26 cellular contexts compared by ENCODE assay signal in the genomic region with DNA sequence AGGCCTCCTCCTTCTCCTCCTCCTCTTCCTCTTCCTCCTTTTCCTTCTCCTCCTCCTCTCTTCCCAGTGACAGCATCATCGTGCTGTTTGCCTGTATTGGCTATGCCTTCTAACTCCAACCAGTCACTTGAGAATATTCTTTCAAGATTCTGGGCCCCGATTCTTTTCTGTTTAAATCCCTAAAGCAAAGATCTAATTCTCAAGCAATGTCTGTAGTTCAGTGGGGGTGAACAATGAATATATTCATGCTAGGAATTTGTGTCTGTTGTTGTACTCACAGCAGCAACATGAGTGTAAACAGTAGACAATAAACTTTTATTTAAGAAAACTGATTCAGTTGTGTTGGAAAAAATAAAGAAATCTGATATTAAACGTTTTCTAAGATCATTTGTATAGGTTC. TPM values are rescaled to one million over a fixed set of nuclear protein-coding genes. Genes with fewer than 3 reads are reported as not detected.
DNase-seq lines count a peak whose midpoint lies in the region; ATAC-seq and TF ChIP-seq lines count a peak whose summit lies in the region.
"Had no signal": no experiment of that assay in that cellular context is flagged by ENCODE, and none has a peak within 500 bp of the region (broad histone marks: within the 10 kb centered on the region; RNA-seq: fewer than 3 reads in every experiment).

No MANE protein-coding gene starts in this region.

- no peak overlapping the region for H3K27ac ChIP-seq in CD4-positive, alpha-beta T cell (ENCODE audit: low read depth, low read length)
- H3K27ac ChIP-seq: cardiac muscle cell, left ventricle myocardium inferior, psoas muscle, RWPE1, skin epidermis, thyroid gland had no signal

- no peak overlapping the region for H3K4me3 Mint-ChIP-seq in CD4-positive, alpha-beta T cell
- H3K4me3 Mint-ChIP-seq in Calu3 (ENCODE audit: low read depth, unreplicated experiment), result no peak overlapping the region
- no peak overlapping the region for H3K4me3 Mint-ChIP-seq in central memory CD8-positive, alpha-beta T cell
- no peak overlapping the region for H3K4me3 Mint-ChIP-seq in natural killer cell treated with Interleukin-12 subunit alpha and Interleukin-12 subunit beta and Interleukin-15 and Interleukin-18, amount 100 ng/mL, for 72 hours
- H3K4me3 Mint-ChIP-seq: stimulated activated naive B cell treated with anti-CD40 and anti-IgM and Interleukin-4, amounts not matched to agents 10 μg/mL and 1 μg/mL and 100 μg/mL, for 72 hours had no signal

- CTCF ChIA-PET in CD4-positive, alpha-beta T cell (lab: Charles Lee), result no interaction called here
- CTCF ChIA-PET in Calu3 (lab: Charles Lee), result no interaction called here
- CTCF ChIA-PET in GM10248 (lab: Yijun Ruan, JAX), result no interaction called here

- H3K36me3 Mint-ChIP-seq in CD4-positive, alpha-beta T cell (ENCODE audit: low read depth), result peaks cover 82% of the 10 kb centered on the region
- peaks cover 25% of the 10 kb centered on the region for H3K36me3 Mint-ChIP-seq in Calu3 (ENCODE audit: insufficient read depth, unreplicated experiment)
- H3K36me3 Mint-ChIP-seq in central memory CD8-positive, alpha-beta T cell (ENCODE audit: insufficient read depth), result peaks cover 40% of the 10 kb centered on the region
- H3K36me3 Mint-ChIP-seq in natural killer cell treated with Interleukin-12 subunit alpha and Interleukin-12 subunit beta and Interleukin-15 and Interleukin-18, amount 100 ng/mL, for 72 hours, result peaks cover 41% of the 10 kb centered on the region

- DNase-seq in CD4-positive, alpha-beta T cell, result no peak
- DNase-seq in Calu3 (no peak), 8988T (no peak), GM10248 (ENCODE audit: extremely low spot score) (no peak), kidney tubule cell (ENCODE audit: low spot score) (no peak)
- no peak for DNase-seq in central memory CD8-positive, alpha-beta T cell (ENCODE audit: low spot score in 2 of 2)
- DNase-seq in natural killer cell treated with Interleukin-12 subunit alpha and Interleukin-12 subunit beta and Interleukin-15 and Interleukin-18, amount 100 ng/mL, for 72 hours (ENCODE audit: low spot score), result no peak
- DNase-seq: activated effector memory CD4-positive, alpha-beta T cell treated with anti-CD3 and anti-CD28 coated beads, Interleukin-2, amount 50 U/mL, for 16 hours; amygdala; GF-D8; Karpas-422; left ventricle myocardium inferior; midbrain; NCI-H187 treated with DMSO at 0.1 percent for 48 hours; NCI-H526 treated with DMSO at 0.1 percent for 48 hours; psoas muscle; stimulated activated CD4-positive, alpha-beta T cell treated with anti-CD3 and anti-CD28 coated beads, Interleukin-2, amount 100 ng/mL, for 24 hours; stimulated activated naive B cell treated with anti-CD40 and anti-IgM and Interleukin-4, amounts not matched to agents 10 μg/mL and 1 μg/mL and 100 μg/mL, for 72 hours; T1000; thyroid gland had no signal

- no peaks in the 10 kb centered on the region for H3K27me3 ChIP-seq in CD4-positive, alpha-beta T cell (ENCODE audit: control insufficient read depth, insufficient read depth, low read length)
- H3K27me3 ChIP-seq: cardiac muscle cell, thyroid gland had no signal

- POLR2A ChIA-PET in CD4-positive, alpha-beta T cell (lab: Charles Lee), result interaction anchor here (1.1 kb wide), 1 partner anchor 31 kb away, joined by 3 read pairs; a partner anchor contains a TSS
- POLR2A ChIA-PET in GM10248 (lab: Yijun Ruan, JAX), result no interaction called here

- intact Hi-C loops in CD4-positive, alpha-beta T cell (cut with DNase I, micrococcal nuclease), result no loop called here
- intact Hi-C loops in Calu3 (cut with micrococcal nuclease; ENCODE audit: unreplicated experiment), result no loop called here

- no peaks in the 10 kb centered on the region for H3K9me3 Mint-ChIP-seq in CD4-positive, alpha-beta T cell
- H3K9me3 Mint-ChIP-seq in Calu3 (ENCODE audit: low read depth, unreplicated experiment), result no peaks in the 10 kb centered on the region
- no peaks in the 10 kb centered on the region for H3K9me3 Mint-ChIP-seq in central memory CD8-positive, alpha-beta T cell
- no peaks in the 10 kb centered on the region for H3K9me3 Mint-ChIP-seq in natural killer cell treated with Interleukin-12 subunit alpha and Interleukin-12 subunit beta and Interleukin-15 and Interleukin-18, amount 100 ng/mL, for 72 hours
- H3K9me3 Mint-ChIP-seq: stimulated activated naive B cell treated with anti-CD40 and anti-IgM and Interleukin-4, amounts not matched to agents 10 μg/mL and 1 μg/mL and 100 μg/mL, for 72 hours had no signal

- BruUV-seq in Calu3 (replicated peaks; lab: Mats Ljungman, UMichigan), result no TSS peak

- TF ChIP-seq CTCF in CD4-positive, alpha-beta T cell (IDR thresholded peaks at IDR 0.05), result no peak
- TF ChIP-seq CTCF in Calu3 (IDR thresholded peaks at IDR 0.05; ENCODE audit: unreplicated experiment) (no peak), GM10248 (IDR thresholded peaks at IDR 0.05; ENCODE audit: control extremely low read depth, extremely low read depth, low read depth, missing control alignments) (no peak)

- H3K4me1 Mint-ChIP-seq in CD4-positive, alpha-beta T cell (ENCODE audit: low read depth), result no peaks in the 10 kb centered on the region
- no peaks in the 10 kb centered on the region for H3K4me1 Mint-ChIP-seq in Calu3 (ENCODE audit: low read depth, unreplicated experiment)
- H3K4me1 Mint-ChIP-seq in central memory CD8-positive, alpha-beta T cell, result no peaks in the 10 kb centered on the region
- H3K4me1 Mint-ChIP-seq in natural killer cell treated with Interleukin-12 subunit alpha and Interleukin-12 subunit beta and Interleukin-15 and Interleukin-18, amount 100 ng/mL, for 72 hours (ENCODE audit: low read depth in 2 of 2), result peaks cover 5% of the 10 kb centered on the region in 2 donors
- H3K4me1 Mint-ChIP-seq: stimulated activated naive B cell treated with anti-CD40 and anti-IgM and Interleukin-4, amounts not matched to agents 10 μg/mL and 1 μg/mL and 100 μg/mL, for 72 hours had no signal

- peak overlapping the region; percentile 11 for H3K27ac Mint-ChIP-seq in CD4-positive, alpha-beta T cell
- H3K27ac Mint-ChIP-seq in Calu3 (ENCODE audit: unreplicated experiment), result peak overlapping the region; percentile 37
- H3K27ac Mint-ChIP-seq in central memory CD8-positive, alpha-beta T cell (ENCODE audit: low read depth), result peak overlapping the region; percentile 24
- H3K27ac Mint-ChIP-seq in natural killer cell treated with Interleukin-12 subunit alpha and Interleukin-12 subunit beta and Interleukin-15 and Interleukin-18, amount 100 ng/mL, for 72 hours, result peak overlapping the region; percentile 3 to 58
- H3K27ac Mint-ChIP-seq: stimulated activated naive B cell treated with anti-CD40 and anti-IgM and Interleukin-4, amounts not matched to agents 10 μg/mL and 1 μg/mL and 100 μg/mL, for 72 hours had no signal

- no peaks in the 10 kb centered on the region for H3K27me3 Mint-ChIP-seq in CD4-positive, alpha-beta T cell
- no peaks in the 10 kb centered on the region for H3K27me3 Mint-ChIP-seq in Calu3 (ENCODE audit: unreplicated experiment)
- H3K27me3 Mint-ChIP-seq in central memory CD8-positive, alpha-beta T cell, result no peaks in the 10 kb centered on the region
- H3K27me3 Mint-ChIP-seq in natural killer cell treated with Interleukin-12 subunit alpha and Interleukin-12 subunit beta and Interleukin-15 and Interleukin-18, amount 100 ng/mL, for 72 hours, result no peaks in the 10 kb centered on the region
- H3K27me3 Mint-ChIP-seq: stimulated activated naive B cell treated with anti-CD40 and anti-IgM and Interleukin-4, amounts not matched to agents 10 μg/mL and 1 μg/mL and 100 μg/mL, for 72 hours had no signal

- ATAC-seq in CD4-positive, alpha-beta T cell (ENCODE audit: poor library complexity), result no peak
- no peak for ATAC-seq in central memory CD8-positive, alpha-beta T cell (replicated peaks; ENCODE audit: extremely low read depth, poor library complexity, severe bottlenecking)
- no peak for ATAC-seq in natural killer cell treated with Interleukin-12 subunit alpha and Interleukin-12 subunit beta and Interleukin-15 and Interleukin-18, amount 100 ng/mL, for 72 hours
- no peak for ATAC-seq in HG03469 (IDR thresholded peaks at IDR 0.05; ENCODE audit: unreplicated experiment)
- ATAC-seq: activated CD4-positive, CD25-positive, alpha-beta regulatory T cell treated with anti-CD3 and anti-CD28 coated beads, Interleukin-2, amount 50 U/mL, for 24 hours; psoas muscle; SK-N-SH treated with all-trans-retinoic acid at 6 μM for 48 hours; stimulated activated naive B cell treated with anti-CD40 and anti-IgM and Interleukin-4, amounts not matched to agents 10 μg/mL and 1 μg/mL and 100 μg/mL, for 72 hours had no signal

- H3K9me3 ChIP-seq in CD4-positive, alpha-beta T cell (ENCODE audit: control insufficient read depth, low read length), result no peaks in the 10 kb centered on the region
- H3K9me3 ChIP-seq: left ventricle myocardium inferior, psoas muscle, thyroid gland had no signal

RNA-seq across cellular contexts. Expression of a gene that starts 30.7 kb away (rescaled TPM):
- total RNA-seq in CD4-positive, alpha-beta T cell, result 10 to 100 TPM; 11.6 to 13.5 TPM
- 73.9 and 83.8 TPM in 2 replicates for total RNA-seq in Calu3 (2022)
- 100 to 1,000 TPM; 102 to 111 TPM for total RNA-seq in natural killer cell treated with Interleukin-12 subunit alpha and Interleukin-12 subunit beta and Interleukin-15 and Interleukin-18, amount 100 ng/mL, for 72 hours

RNA-seq across cellular contexts. Expression of a gene that starts 31.0 kb away (rescaled TPM):
- total RNA-seq in CD4-positive, alpha-beta T cell, result 10 to 100 TPM; 34.7 to 40.5 TPM
- total RNA-seq in Calu3 (2022), result 84.8 and 96.3 TPM in 2 replicates
- total RNA-seq in natural killer cell treated with Interleukin-12 subunit alpha and Interleukin-12 subunit beta and Interleukin-15 and Interleukin-18, amount 100 ng/mL, for 72 hours, result 100 to 1,000 TPM; 161 to 167 TPM

RNA-seq across cellular contexts. Expression of a gene that starts 35.6 kb away (rescaled TPM):
- 10 to 100 TPM in 1 of 2 experiments, 1 to 10 TPM in 1; 9.9 to 10.8 TPM for total RNA-seq in CD4-positive, alpha-beta T cell
- 7.0 and 7.4 TPM in 2 replicates for total RNA-seq in Calu3 (2022)
- 10 to 100 TPM; 30.3 to 54.8 TPM for total RNA-seq in natural killer cell treated with Interleukin-12 subunit alpha and Interleukin-12 subunit beta and Interleukin-15 and Interleukin-18, amount 100 ng/mL, for 72 hours
